8 cellular contexts compared by ENCODE assay signal in the genomic region with DNA sequence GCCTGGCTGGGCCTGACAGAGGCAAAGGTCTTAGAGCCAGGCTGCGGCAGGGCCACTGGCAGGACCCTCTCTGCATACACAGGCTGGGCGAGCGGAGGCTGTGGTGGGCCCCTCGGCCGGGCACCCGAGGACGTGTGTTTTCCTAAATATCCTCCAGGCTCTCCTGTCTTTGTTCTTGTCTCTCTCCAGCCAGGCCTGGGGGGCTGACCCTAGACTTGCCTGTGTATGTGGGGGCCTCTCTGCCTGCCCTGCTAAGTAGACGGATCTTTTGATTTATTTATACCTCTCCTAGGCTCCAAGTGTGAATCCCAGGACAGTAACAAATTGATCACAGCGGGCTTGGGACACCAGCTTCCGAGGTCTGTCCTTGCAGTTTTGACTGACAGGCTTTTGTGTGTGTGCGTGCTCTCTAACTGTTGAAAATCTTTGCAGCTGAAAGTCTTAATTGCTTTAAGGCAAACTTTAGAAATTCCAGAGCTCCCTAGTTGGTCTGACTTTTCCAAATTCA. TPM values are rescaled to one million over a fixed set of nuclear protein-coding genes. Genes with fewer than 3 reads are reported as not detected.
DNase-seq lines count a peak whose midpoint lies in the region; ATAC-seq and TF ChIP-seq lines count a peak whose summit lies in the region.

No MANE protein-coding gene starts in this region.

- H3K4me3 ChIP-seq in colonic mucosa (peak overlapping the region; percentile 80), mucosa of stomach (ENCODE audit: low read length) (peak overlapping the region; percentile 77)

- peaks cover 21% of the 10 kb centered on the region for H3K4me1 ChIP-seq in colonic mucosa
- peaks cover 55% of the 10 kb centered on the region for H3K4me1 ChIP-seq in mucosa of stomach (ENCODE audit: control insufficient read depth, insufficient read depth, low read length)

- H3K27me3 ChIP-seq in colonic mucosa, result no peaks in the 10 kb centered on the region
- H3K27me3 ChIP-seq in mucosa of stomach (ENCODE audit: control insufficient read depth, insufficient read depth, low read length), result no peaks in the 10 kb centered on the region

- H3K36me3 ChIP-seq in colonic mucosa (no peaks in the 10 kb centered on the region), mucosa of stomach (ENCODE audit: control insufficient read depth, insufficient read depth, low read length) (no peaks in the 10 kb centered on the region)

- H3K9me3 ChIP-seq in colonic mucosa, result no peaks in the 10 kb centered on the region
- H3K9me3 ChIP-seq in mucosa of stomach (ENCODE audit: control insufficient read depth, low read length), result no peaks in the 10 kb centered on the region

- ATAC-seq in GM21528 (IDR thresholded peaks at IDR 0.05; ENCODE audit: low FRiP score, unreplicated experiment) (no peak), GM19467 (IDR thresholded peaks at IDR 0.05; ENCODE audit: unreplicated experiment) (no peak), HG03354 (IDR thresholded peaks at IDR 0.05; ENCODE audit: poor library complexity, severe bottlenecking, unreplicated experiment) (no peak), HG03175 (IDR thresholded peaks at IDR 0.05; ENCODE audit: unreplicated experiment) (no peak)

- H3K27ac ChIP-seq in C4-2B, result peak overlapping the region; percentile 90
- H3K27ac ChIP-seq in colonic mucosa, result peak overlapping the region; percentile 95

- intact Hi-C loops in colonic mucosa (cut with DNase I), result no loop called here

- DNase-seq in M059J (ENCODE audit: low read depth) (peak; percentile 44), colonic mucosa (no peak)

- H3K9ac ChIP-seq in colonic mucosa (ENCODE audit: low read depth in 2 of 2, low read length in 2 of 2) (peak overlapping the region; percentile 80 to 99), mucosa of stomach (ENCODE audit: low read length) (peak overlapping the region; percentile 86)

- no peak for TF ChIP-seq CTCF in C4-2B (conservative IDR thresholded peaks at IDR 0.05)
- TF ChIP-seq CTCF in colonic mucosa (IDR thresholded peaks at IDR 0.05), result no peak

RNA-seq across cellular contexts. Expression of gene NEK6, which starts 1.1 kb away (rescaled TPM):
- total RNA-seq in M059J (2014; rRNA removed; shearing (Covaris generic)), result 51.3 and 88.5 TPM in 2 replicates
- 10 to 100 TPM; 77.8 to 83.4 TPM for total RNA-seq in colonic mucosa
